ENCODE assay signal across 12 cellular contexts in the genomic region with DNA sequence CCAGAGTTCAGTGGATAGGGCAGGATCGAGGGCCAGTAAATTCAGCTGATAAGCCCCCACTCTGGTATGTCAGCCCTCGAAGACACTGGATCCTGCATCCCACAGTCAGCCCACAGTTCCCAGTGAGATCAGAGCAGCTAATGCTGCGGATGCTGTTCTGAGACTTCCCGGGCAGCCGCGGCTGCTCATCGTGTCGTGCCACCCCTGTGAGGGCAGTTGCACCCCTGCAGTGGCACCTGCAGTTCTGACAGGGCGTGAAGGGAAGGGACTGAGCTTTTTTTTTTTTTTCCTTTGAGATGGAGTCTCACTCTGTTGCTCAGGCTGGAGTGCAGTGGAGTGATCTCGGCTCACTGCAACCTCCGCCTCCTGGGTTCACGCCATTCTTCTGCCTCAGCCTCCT.
"Had no signal": no experiment of that assay in that cellular context is flagged by ENCODE, and none has a peak within 500 bp of the region (broad histone marks: within the 10 kb centered on the region; RNA-seq: fewer than 3 reads in every experiment).

No MANE protein-coding gene starts in this region.

- H3K27me3 Mint-ChIP-seq: activated CD4-positive, alpha-beta T cell treated with anti-CD3 and anti-CD28 coated beads, Interleukin-2, amount 10 ng/mL, durations not matched to agents 24 days and 14 days; activated T-helper 17 cell treated with anti-CD3 and anti-CD28 coated beads, Interleukin-2, amount 50 U/mL, for 72 hours; central memory CD8-positive, alpha-beta T cell had no signal

- H3K4me3 Mint-ChIP-seq: activated CD4-positive, alpha-beta T cell treated with anti-CD3 and anti-CD28 coated beads, Interleukin-2, amount 10 ng/mL, durations not matched to agents 24 days and 14 days; activated T-helper 17 cell treated with anti-CD3 and anti-CD28 coated beads, Interleukin-2, amount 50 U/mL, for 72 hours; central memory CD8-positive, alpha-beta T cell; mesothelial cell of epicardium; stimulated activated effector memory CD8-positive, alpha-beta T cell treated with anti-CD3 and anti-CD28 coated beads, Interleukin-12 subunit alpha, Interleukin-12 subunit beta, amount 100 ng/mL, for 72 hours had no signal

- H3K9me3 Mint-ChIP-seq: activated CD4-positive, alpha-beta T cell treated with anti-CD3 and anti-CD28 coated beads, Interleukin-2, amount 10 ng/mL, durations not matched to agents 24 days and 14 days; activated T-helper 17 cell treated with anti-CD3 and anti-CD28 coated beads, Interleukin-2, amount 50 U/mL, for 72 hours; central memory CD8-positive, alpha-beta T cell; mesothelial cell of epicardium; stimulated activated effector memory CD8-positive, alpha-beta T cell treated with anti-CD3 and anti-CD28 coated beads, Interleukin-12 subunit alpha, Interleukin-12 subunit beta, amount 100 ng/mL, for 72 hours had no signal

- H3K27ac ChIP-seq: coronary artery, foreskin keratinocyte, sigmoid colon had no signal

- H3K27ac Mint-ChIP-seq: activated CD4-positive, alpha-beta T cell treated with anti-CD3 and anti-CD28 coated beads, Interleukin-2, amount 10 ng/mL, durations not matched to agents 24 days and 14 days; mesothelial cell of epicardium; stimulated activated effector memory CD8-positive, alpha-beta T cell treated with anti-CD3 and anti-CD28 coated beads, Interleukin-12 subunit alpha, Interleukin-12 subunit beta, amount 100 ng/mL, for 72 hours had no signal

- DNase-seq: activated CD4-positive, alpha-beta T cell treated with anti-CD3 and anti-CD28 coated beads, Interleukin-2, amount 10 ng/mL, durations not matched to agents 24 days and 14 days; activated CD4-positive, CD25-positive, alpha-beta regulatory T cell; activated CD8-positive, alpha-beta memory T cell treated with anti-CD3 and anti-CD28 coated beads for 24 hours; activated naive CD4-positive, alpha-beta T cell treated with Interleukin-2 at 50 U/mL for 16 hours; foreskin keratinocyte; sigmoid colon; stimulated activated CD4-positive, alpha-beta T cell treated with anti-CD3 and anti-CD28 coated beads, Interleukin-2, amount 100 ng/mL, for 24 hours had no signal
